In the genomic region with DNA sequence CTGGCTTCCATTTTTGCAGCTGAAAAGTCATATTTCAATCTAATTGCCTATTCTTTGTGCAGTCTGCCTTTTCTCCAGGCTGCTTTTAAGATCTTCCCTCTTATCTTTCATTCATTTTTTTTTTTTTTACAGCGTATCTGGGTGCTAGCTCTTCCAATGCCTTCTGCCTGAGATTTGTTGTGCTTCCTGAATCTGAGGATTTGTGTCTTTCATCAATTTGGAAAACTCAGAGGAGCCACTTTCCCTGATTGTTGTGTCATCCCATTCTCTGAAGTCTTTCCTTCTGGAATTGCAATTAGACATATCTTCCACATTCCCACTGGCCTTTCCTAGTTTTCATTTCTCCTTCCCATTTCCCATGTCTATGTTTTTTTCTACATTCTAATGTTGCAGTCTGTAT, we compare ENCODE assay signal across 25 cellular contexts. TPM values are rescaled to one million over a fixed set of nuclear protein-coding genes. Genes with fewer than 3 reads are reported as not detected.
A peak's percentile ranks its signal among the peaks of the same experiment; 100 is the strongest.
DNase-seq lines count a peak whose midpoint lies in the region; ATAC-seq and TF ChIP-seq lines count a peak whose summit lies in the region.
"Had no signal": no experiment of that assay in that cellular context is flagged by ENCODE, and none has a peak within 500 bp of the region (broad histone marks: within the 10 kb centered on the region; RNA-seq: fewer than 3 reads in every experiment).

No MANE protein-coding gene starts in this region.

- no peaks in the 10 kb centered on the region for H3K27me3 Mint-ChIP-seq in activated CD4-positive, alpha-beta T cell treated with anti-CD3 and anti-CD28 coated beads, Interleukin-2, amount 10 ng/mL, durations not matched to agents 7 days and 5 days
- H3K27me3 Mint-ChIP-seq in activated naive CD8-positive, alpha-beta T cell = no peaks in the 10 kb centered on the region
- no peaks in the 10 kb centered on the region for H3K27me3 Mint-ChIP-seq in natural killer cell (ENCODE audit: low read depth in 2 of 2)
- H3K27me3 Mint-ChIP-seq: stimulated activated naive B cell treated with anti-CD40 and anti-IgM and Interleukin-4, amounts not matched to agents 10 μg/mL and 1 μg/mL and 100 μg/mL, for 72 hours had no signal

- CTCF ChIA-PET in activated CD4-positive, alpha-beta T cell treated with anti-CD3 and anti-CD28 coated beads, Interleukin-2, amount 10 ng/mL, durations not matched to agents 7 days and 5 days (lab: Charles Lee) = interaction anchor here (1.1 kb wide), 2 partner anchors 11 to 25 kb away, joined by 3 to 4 read pairs; no protein-coding TSS in a partner anchor
- CTCF ChIA-PET in mammary epithelial cell (lab: Charles Lee; ENCODE audit: low non-redundant PET) = interaction anchor here (0.6 kb wide), 1 partner anchor 32 kb away, joined by 3 read pairs; no protein-coding TSS in a partner anchor

- no peak for DNase-seq in activated CD4-positive, alpha-beta T cell treated with anti-CD3 and anti-CD28 coated beads, Interleukin-2, amount 10 ng/mL, durations not matched to agents 7 days and 5 days
- DNase-seq in activated CD4-positive, alpha-beta T cell treated with anti-CD3 and anti-CD28 coated beads, Interleukin-2, amount 50 U/mL, for 48 hours = no peak
- DNase-seq in natural killer cell = no peak
- no peak for DNase-seq in activated gamma-delta T cell treated with Interleukin-2 at 50 U/mL for 16 hours
- no peak for DNase-seq in mammary epithelial cell
- DNase-seq: brain microvascular endothelial cell; cortex of kidney; DMS79; mesendoderm; MG63; NCI-H1694; NCI-H226; retina; stimulated activated CD4-positive, alpha-beta T cell treated with anti-CD3 and anti-CD28 coated beads, Interleukin-15, amount 100 ng/mL, for 24 hours; stimulated activated naive B cell treated with anti-CD40 and anti-IgM and Interleukin-4, amounts not matched to agents 10 μg/mL and 1 μg/mL and 100 μg/mL, for 72 hours had no signal

- H3K4me3 ChIP-seq in DOHH2 (ENCODE audit: low read length) (peak overlapping the region; percentile 64), mammary epithelial cell (replicated peaks in 1 of 3; ENCODE audit: insufficient read depth in 1 of 3, low read depth in 2 of 3, low read length in 3 of 3) (no peak overlapping the region)
- H3K4me3 ChIP-seq: A549, GM23338, hepatocyte, MG63, SK-N-MC had no signal

- intact Hi-C loops in natural killer cell (cut with micrococcal nuclease) = loop anchor here (2.0 kb wide), 1 partner anchor 21 kb away; the partner anchor contains the start of gene ACKR3
- intact Hi-C loops in mammary epithelial cell (cut with micrococcal nuclease) = no loop called here

- H4K20me1 ChIP-seq in DOHH2 (ENCODE audit: control insufficient read depth, insufficient read depth, low read depth, low read length) = no peaks in the 10 kb centered on the region
- H4K20me1 ChIP-seq in mammary epithelial cell (ENCODE audit: insufficient read depth, low read length) = no peaks in the 10 kb centered on the region

- H3F3A ChIP-seq in DOHH2 (ENCODE audit: control insufficient read depth, insufficient read depth) = peaks cover 26% of the 10 kb centered on the region

- peaks cover 3% of the 10 kb centered on the region; the same call in 1 of the 2 replicates for H3K79me2 ChIP-seq in DOHH2 (ENCODE audit: control insufficient read depth, low read length)
- H3K79me2 ChIP-seq in mammary epithelial cell (ENCODE audit: insufficient read depth, low read length) = no peaks in the 10 kb centered on the region
- H3K79me2 ChIP-seq: hepatocyte had no signal

- BruUV-seq in mammary epithelial cell (replicated peaks; lab: Mats Ljungman, UMichigan) = no TSS peak

- H3K36me3 ChIP-seq in DOHH2 (ENCODE audit: control insufficient read depth, low read length) (peaks cover 9% of the 10 kb centered on the region; the same call in 1 of the 2 replicates), mammary epithelial cell (ENCODE audit: insufficient read depth, low read length) (no peaks in the 10 kb centered on the region)
- H3K36me3 ChIP-seq: brain microvascular endothelial cell, MG63, neutrophil had no signal

- WGBS in mammary epithelial cell (ENCODE audit: low coverage, missing lambda C conversion rate) = 33% methylated on average over 1 of the region's 1 CpG

- H3K4me2 ChIP-seq in DOHH2 (ENCODE audit: low read length) (peak overlapping the region; percentile 84), mammary epithelial cell (ENCODE audit: insufficient read depth, low read depth, low read length) (no peak overlapping the region)
- H3K4me2 ChIP-seq: A549, GM23338, hepatocyte had no signal

- no peak for TF ChIP-seq CTCF in DOHH2 (IDR thresholded peaks at IDR 0.05; ENCODE audit: low read depth, low read length, poor library complexity, severe bottlenecking)
- TF ChIP-seq CTCF in natural killer cell (IDR thresholded peaks at IDR 0.05) = no peak
- TF ChIP-seq CTCF in mammary epithelial cell (conservative IDR thresholded peaks at IDR 0.05 in 1 of 2, IDR thresholded peaks at IDR 0.05 in 1 of 2; ENCODE audit: extremely low read depth in 1 of 2, insufficient read depth in 1 of 2, low read depth in 1 of 2, low read length in 2 of 2) = no peak

- dilution Hi-C loops in mammary epithelial cell (cut with HindIII; ENCODE audit: low sequenced_read_pairs) = no loop called here

- H3K27me3 ChIP-seq in DOHH2 (ENCODE audit: control insufficient read depth, low read length) (no peaks in the 10 kb centered on the region), mammary epithelial cell (ENCODE audit: insufficient read depth, low read length) (no peaks in the 10 kb centered on the region)
- H3K27me3 ChIP-seq: brain microvascular endothelial cell, hepatocyte, MG63, neutrophil had no signal

- peak overlapping the region; percentile 85 for H3K27ac Mint-ChIP-seq in activated CD4-positive, alpha-beta T cell treated with anti-CD3 and anti-CD28 coated beads, Interleukin-2, amount 10 ng/mL, durations not matched to agents 7 days and 5 days
- H3K27ac Mint-ChIP-seq in activated naive CD8-positive, alpha-beta T cell = peak overlapping the region; percentile 98
- H3K27ac Mint-ChIP-seq in natural killer cell = peak overlapping the region; percentile 89 to 97
- H3K27ac Mint-ChIP-seq: GM23338; stimulated activated naive B cell treated with anti-CD40 and anti-IgM and Interleukin-4, amounts not matched to agents 10 μg/mL and 1 μg/mL and 100 μg/mL, for 72 hours had no signal

- peaks cover 17% of the 10 kb centered on the region for H3K9me3 Mint-ChIP-seq in activated CD4-positive, alpha-beta T cell treated with anti-CD3 and anti-CD28 coated beads, Interleukin-2, amount 10 ng/mL, durations not matched to agents 7 days and 5 days
- no peaks in the 10 kb centered on the region for H3K9me3 Mint-ChIP-seq in activated naive CD8-positive, alpha-beta T cell (ENCODE audit: low read depth)
- no peaks in the 10 kb centered on the region for H3K9me3 Mint-ChIP-seq in natural killer cell
- H3K9me3 Mint-ChIP-seq: CD14-positive monocyte; GM23338; stimulated activated naive B cell treated with anti-CD40 and anti-IgM and Interleukin-4, amounts not matched to agents 10 μg/mL and 1 μg/mL and 100 μg/mL, for 72 hours had no signal

- H3K9ac ChIP-seq in mammary epithelial cell (ENCODE audit: insufficient read depth, low read length) = no peak overlapping the region

- peaks cover 71% of the 10 kb centered on the region for H3K36me3 Mint-ChIP-seq in activated CD4-positive, alpha-beta T cell treated with anti-CD3 and anti-CD28 coated beads, Interleukin-2, amount 10 ng/mL, durations not matched to agents 7 days and 5 days (ENCODE audit: low read depth)
- H3K36me3 Mint-ChIP-seq in activated naive CD8-positive, alpha-beta T cell = peaks cover 7% of the 10 kb centered on the region
- no peaks in the 10 kb centered on the region for H3K36me3 Mint-ChIP-seq in natural killer cell
- H3K36me3 Mint-ChIP-seq: stimulated activated naive B cell treated with anti-CD40 and anti-IgM and Interleukin-4, amounts not matched to agents 10 μg/mL and 1 μg/mL and 100 μg/mL, for 72 hours had no signal

- H3K9me3 ChIP-seq in DOHH2 (ENCODE audit: control insufficient read depth, insufficient read depth, low read length) (no peaks in the 10 kb centered on the region), mammary epithelial cell (replicated peaks; ENCODE audit: insufficient read depth, low read length) (no peaks in the 10 kb centered on the region)
- H3K9me3 ChIP-seq: A549, MG63, neutrophil had no signal

- ATAC-seq in natural killer cell (no peak), HG03097 (IDR thresholded peaks at IDR 0.05; ENCODE audit: low FRiP score, unreplicated experiment) (no peak)
- ATAC-seq: A549; GM23338; stimulated activated naive B cell treated with anti-CD40 and anti-IgM and Interleukin-4, amounts not matched to agents 10 μg/mL and 1 μg/mL and 100 μg/mL, for 72 hours had no signal

- H3K4me1 ChIP-seq in DOHH2 (ENCODE audit: control insufficient read depth, low read length) = peaks cover 95% of the 10 kb centered on the region
- H3K4me1 ChIP-seq in mammary epithelial cell (ENCODE audit: insufficient read depth, low read length) = no peaks in the 10 kb centered on the region
- H3K4me1 ChIP-seq: A549 had no signal

- no peaks in the 10 kb centered on the region for H3K9me2 ChIP-seq in DOHH2 (replicated peaks; ENCODE audit: control insufficient read depth, low read length)

- in situ Hi-C loops in mammary epithelial cell (cut with MboI; ENCODE audit: low sequenced_read_pairs in 2 of 2) = no loop called here

- H3K4me1 Mint-ChIP-seq in activated CD4-positive, alpha-beta T cell treated with anti-CD3 and anti-CD28 coated beads, Interleukin-2, amount 10 ng/mL, durations not matched to agents 7 days and 5 days = peaks cover 95% of the 10 kb centered on the region
- peaks cover 94% of the 10 kb centered on the region for H3K4me1 Mint-ChIP-seq in activated naive CD8-positive, alpha-beta T cell (ENCODE audit: low read depth)
- H3K4me1 Mint-ChIP-seq in natural killer cell = peaks cover 79 to 95% of the 10 kb centered on the region in 2 donors

- H2AFZ ChIP-seq in mammary epithelial cell (ENCODE audit: low read depth, low read length) = no peak overlapping the region
- H2AFZ ChIP-seq: GM23338, hepatocyte had no signal

- POLR2A ChIA-PET in activated CD4-positive, alpha-beta T cell treated with anti-CD3 and anti-CD28 coated beads, Interleukin-2, amount 10 ng/mL, durations not matched to agents 7 days and 5 days (lab: Charles Lee) = no interaction called here

- H3K4me3 Mint-ChIP-seq in activated CD4-positive, alpha-beta T cell treated with anti-CD3 and anti-CD28 coated beads, Interleukin-2, amount 10 ng/mL, durations not matched to agents 7 days and 5 days = peak overlapping the region; percentile 15
- H3K4me3 Mint-ChIP-seq in activated naive CD8-positive, alpha-beta T cell = peak overlapping the region; percentile 59
- peak overlapping the region; percentile 63 for H3K4me3 Mint-ChIP-seq in natural killer cell
- H3K4me3 Mint-ChIP-seq: CD14-positive monocyte; GM23338; stimulated activated naive B cell treated with anti-CD40 and anti-IgM and Interleukin-4, amounts not matched to agents 10 μg/mL and 1 μg/mL and 100 μg/mL, for 72 hours had no signal

- H3K27ac ChIP-seq in DOHH2 (ENCODE audit: low read depth, low read length) = peak overlapping the region; percentile 97
- H3K27ac ChIP-seq in mammary epithelial cell (ENCODE audit: insufficient read depth, low read depth, low read length) = no peak overlapping the region
- H3K27ac ChIP-seq: A549, brain microvascular endothelial cell, hepatocyte, neutrophil, SK-N-MC had no signal

RNA-seq across cellular contexts. Expression of gene ACKR3, which starts 21.9 kb away (rescaled TPM):
- 1 to 10 TPM; 5.4 to 6.4 TPM for total RNA-seq in activated CD4-positive, alpha-beta T cell treated with anti-CD3 and anti-CD28 coated beads, Interleukin-2, amount 10 ng/mL, durations not matched to agents 7 days and 5 days
- total RNA-seq in natural killer cell (1 to 10 TPM; 4.4 to 5.5 (median 4.6) TPM), mammary epithelial cell (10 to 100 TPM in 1 of 2 donors, 1 to 10 TPM in 1; 1.8 to 79.0 TPM)
- 15.3 TPM for polyA plus RNA-seq in mammary epithelial cell
- polyA minus RNA-seq in mammary epithelial cell = not detected
- total RNA-seq: fibroblast of villous mesenchyme had no signal
